Comparison of ENCODE assay signal across 22 cellular contexts in genomic region chr19:2683430-2683995, GRCh38. TPM values are rescaled to one million over a fixed set of nuclear protein-coding genes. Genes with fewer than 3 reads are reported as not detected.
"Had no signal": no experiment of that assay in that cellular context is flagged by ENCODE, and none has a peak within 500 bp of the region (broad histone marks: within the 10 kb centered on the region; RNA-seq: fewer than 3 reads in every experiment).

No MANE protein-coding gene starts in this region.

- H3K4me3 ChIP-seq: lower lobe of right lung, pancreas, thoracic aorta had no signal

- ATAC-seq: activated CD8-positive, alpha-beta T cell treated with anti-CD3 and anti-CD28 coated beads, Interleukin-2, amount 10 ng/mL, durations not matched to agents 7 days and 5 days; left lobe of liver; lower lobe of right lung; natural killer cell treated with Interleukin-12 subunit alpha and Interleukin-12 subunit beta and Interleukin-15 and Interleukin-18, amount 100 ng/mL, for 72 hours; pancreas; sciatic nerve; stimulated activated effector memory CD8-positive, alpha-beta T cell treated with anti-CD3 and anti-CD28 coated beads, Interleukin-12 subunit alpha, Interleukin-12 subunit beta, amount 100 ng/mL, for 72 hours had no signal

- DNase-seq: activated CD4-positive, alpha-beta T cell treated with anti-CD3 and anti-CD28 coated beads, Interleukin-2, amount 50 U/mL, for 1 hour; activated CD4-positive, CD25-positive, alpha-beta regulatory T cell treated with anti-CD3 and anti-CD28 coated beads, Interleukin-2, amount 50 U/mL, for 72 hours; activated CD8-positive, alpha-beta T cell treated with anti-CD3 and anti-CD28 coated beads, Interleukin-2, amount 10 ng/mL, durations not matched to agents 7 days and 5 days; activated gamma-delta T cell treated with Interleukin-2 at 50 U/mL for 16 hours; anterior cingulate cortex; effector CD4-positive, alpha-beta T cell; erythroblast; foreskin fibroblast; kidney; lower lobe of right lung; pancreas; small intestine; stimulated activated CD4-positive, alpha-beta T cell treated with anti-CD3 and anti-CD28 coated beads, Interleukin-2, amount 100 ng/mL, for 24 hours had no signal

- H3K27ac ChIP-seq: lower lobe of right lung, pancreas, thoracic aorta had no signal

- H3K27me3 Mint-ChIP-seq: activated naive CD4-positive, alpha-beta T cell treated with anti-CD3 and anti-CD28 coated beads, Interleukin-2, amount 50 U/mL, for 24 hours had no signal

- H3K4me1 Mint-ChIP-seq: activated naive CD4-positive, alpha-beta T cell treated with anti-CD3 and anti-CD28 coated beads, Interleukin-2, amount 50 U/mL, for 24 hours; brain; mesothelial cell of epicardium had no signal

- H3K36me3 Mint-ChIP-seq: activated naive CD4-positive, alpha-beta T cell treated with anti-CD3 and anti-CD28 coated beads, Interleukin-2, amount 50 U/mL, for 24 hours; natural killer cell treated with Interleukin-12 subunit alpha and Interleukin-12 subunit beta and Interleukin-15 and Interleukin-18, amount 100 ng/mL, for 72 hours; stimulated activated effector memory CD8-positive, alpha-beta T cell treated with anti-CD3 and anti-CD28 coated beads, Interleukin-12 subunit alpha, Interleukin-12 subunit beta, amount 100 ng/mL, for 72 hours had no signal

- H3K9me3 ChIP-seq: lower lobe of right lung, pancreas, thoracic aorta had no signal

- H3K9me3 Mint-ChIP-seq: activated naive CD4-positive, alpha-beta T cell treated with anti-CD3 and anti-CD28 coated beads, Interleukin-2, amount 50 U/mL, for 24 hours; natural killer cell treated with Interleukin-12 subunit alpha and Interleukin-12 subunit beta and Interleukin-15 and Interleukin-18, amount 100 ng/mL, for 72 hours; stimulated activated effector memory CD8-positive, alpha-beta T cell treated with anti-CD3 and anti-CD28 coated beads, Interleukin-12 subunit alpha, Interleukin-12 subunit beta, amount 100 ng/mL, for 72 hours had no signal

- H3K36me3 ChIP-seq: lower lobe of right lung, pancreas, thoracic aorta had no signal

- H3K27me3 ChIP-seq: pancreas had no signal

- H3K27ac Mint-ChIP-seq: activated CD8-positive, alpha-beta T cell treated with anti-CD3 and anti-CD28 coated beads, Interleukin-2, amount 10 ng/mL, durations not matched to agents 7 days and 5 days; activated naive CD4-positive, alpha-beta T cell treated with anti-CD3 and anti-CD28 coated beads, Interleukin-2, amount 50 U/mL, for 24 hours; dendritic cell treated with granulocyte-macrophage colony-stimulating factor and Interleukin-4, amounts not matched to agents 40 ng/mL and 50 ng/mL, for 4 days; mesothelial cell of epicardium; natural killer cell treated with Interleukin-12 subunit alpha and Interleukin-12 subunit beta and Interleukin-15 and Interleukin-18, amount 100 ng/mL, for 72 hours; stimulated activated effector memory CD8-positive, alpha-beta T cell treated with anti-CD3 and anti-CD28 coated beads, Interleukin-12 subunit alpha, Interleukin-12 subunit beta, amount 100 ng/mL, for 72 hours had no signal

- H3K4me3 Mint-ChIP-seq: activated CD8-positive, alpha-beta T cell treated with anti-CD3 and anti-CD28 coated beads, Interleukin-2, amount 10 ng/mL, durations not matched to agents 7 days and 5 days; activated naive CD4-positive, alpha-beta T cell treated with anti-CD3 and anti-CD28 coated beads, Interleukin-2, amount 50 U/mL, for 24 hours; brain; dendritic cell treated with granulocyte-macrophage colony-stimulating factor and Interleukin-4, amounts not matched to agents 40 ng/mL and 50 ng/mL, for 4 days; mesothelial cell of epicardium; natural killer cell treated with Interleukin-12 subunit alpha and Interleukin-12 subunit beta and Interleukin-15 and Interleukin-18, amount 100 ng/mL, for 72 hours; stimulated activated effector memory CD8-positive, alpha-beta T cell treated with anti-CD3 and anti-CD28 coated beads, Interleukin-12 subunit alpha, Interleukin-12 subunit beta, amount 100 ng/mL, for 72 hours had no signal

- H3K4me1 ChIP-seq: lower lobe of right lung, pancreas had no signal

RNA-seq across cellular contexts. Expression of gene DIRAS1, which starts 37.7 kb away (rescaled TPM):
- total RNA-seq: activated CD8-positive, alpha-beta T cell treated with anti-CD3 and anti-CD28 coated beads, Interleukin-2, amount 10 ng/mL, durations not matched to agents 7 days and 5 days; natural killer cell treated with Interleukin-12 subunit alpha and Interleukin-12 subunit beta and Interleukin-15 and Interleukin-18, amount 100 ng/mL, for 72 hours had no signal
